In genomic region chr11:109884501-109884900, GRCh38 we compare ENCODE assay signal across 33 cellular contexts.
"Had no signal": no experiment of that assay in that cellular context is flagged by ENCODE, and none has a peak within 500 bp of the region (broad histone marks: within the 10 kb centered on the region; RNA-seq: fewer than 3 reads in every experiment).

No MANE protein-coding gene starts in this region.

- H3K4me3 ChIP-seq: ascending aorta, breast epithelium, cardiac muscle cell, colonic mucosa had no signal

- H3K36me3 Mint-ChIP-seq: activated CD4-positive, alpha-beta memory T cell treated with anti-CD3 and anti-CD28 coated beads for 36 hours; activated CD8-positive, alpha-beta memory T cell treated with anti-CD3 and anti-CD28 coated beads, Interleukin-2, amount 10 ng/mL, durations not matched to agents 7 days and 5 days; activated naive CD4-positive, alpha-beta T cell treated with anti-CD3 and anti-CD28 coated beads, Interleukin-2, amount 50 U/mL, for 24 hours; activated naive CD8-positive, alpha-beta T cell treated with anti-CD3 and anti-CD28 coated beads for 36 hours; brain had no signal

- H3K27me3 ChIP-seq: ascending aorta, breast epithelium, cardiac muscle cell, colonic mucosa had no signal

- H3K4me3 Mint-ChIP-seq: activated CD4-positive, alpha-beta memory T cell treated with anti-CD3 and anti-CD28 coated beads for 36 hours; activated CD4-positive, alpha-beta T cell treated with anti-CD3 and anti-CD28 coated beads for 36 hours; activated CD4-positive, alpha-beta T cell treated with anti-CD3 and anti-CD28 coated beads, Interleukin-2, amount 10 ng/mL, durations not matched to agents 24 days and 14 days; activated CD8-positive, alpha-beta memory T cell treated with anti-CD3 and anti-CD28 coated beads, Interleukin-2, amount 10 ng/mL, durations not matched to agents 7 days and 5 days; activated CD8-positive, alpha-beta T cell treated with anti-CD3 and anti-CD28 coated beads, Interleukin-2, amount 10 ng/mL, durations not matched to agents 7 days and 5 days; activated naive CD4-positive, alpha-beta T cell treated with anti-CD3 and anti-CD28 coated beads for 36 hours; activated naive CD4-positive, alpha-beta T cell treated with anti-CD3 and anti-CD28 coated beads, Interleukin-2, amount 50 U/mL, for 24 hours; activated naive CD8-positive, alpha-beta T cell treated with anti-CD3 and anti-CD28 coated beads for 36 hours; activated naive CD8-positive, alpha-beta T cell treated with anti-CD3 and anti-CD28 coated beads, Interleukin-2, amount 50 U/mL, for 24 hours; activated T-helper 1 cell treated with anti-CD3 and anti-CD28 coated beads, Interleukin-12 subunit alpha, Interleukin-12 subunit beta, Interleukin-2, Interleukin-4 antibody, amounts not matched to agents 30 ng/mL and 10 ng/mL and 1 ng/mL, durations not matched to agents 14 hours and 24 hours and 36 hours; brain; endodermal cell; T-helper 17 cell; T-helper 2 cell treated with Interferon-gamma antibody and Interleukin-4, amounts not matched to agents 5 μg/mL and 100 μg/mL, for 36 hours had no signal

- H3K27ac ChIP-seq: ascending aorta, breast epithelium, cardiac muscle cell, colonic mucosa had no signal

- H3K4me1 ChIP-seq: ascending aorta, breast epithelium, colonic mucosa had no signal

- H3K4me1 Mint-ChIP-seq: activated CD4-positive, alpha-beta T cell treated with anti-CD3 and anti-CD28 coated beads for 36 hours; activated CD4-positive, alpha-beta T cell treated with anti-CD3 and anti-CD28 coated beads, Interleukin-2, amount 10 ng/mL, durations not matched to agents 24 days and 14 days; activated CD8-positive, alpha-beta memory T cell treated with anti-CD3 and anti-CD28 coated beads, Interleukin-2, amount 10 ng/mL, durations not matched to agents 7 days and 5 days; activated naive CD4-positive, alpha-beta T cell treated with anti-CD3 and anti-CD28 coated beads, Interleukin-2, amount 50 U/mL, for 24 hours; activated naive CD8-positive, alpha-beta T cell treated with anti-CD3 and anti-CD28 coated beads for 36 hours; activated naive CD8-positive, alpha-beta T cell treated with anti-CD3 and anti-CD28 coated beads, Interleukin-2, amount 50 U/mL, for 24 hours; T-helper 17 cell had no signal

- H3K9me3 Mint-ChIP-seq: activated CD4-positive, alpha-beta T cell treated with anti-CD3 and anti-CD28 coated beads, Interleukin-2, amount 10 ng/mL, durations not matched to agents 24 days and 14 days; activated naive CD4-positive, alpha-beta T cell treated with anti-CD3 and anti-CD28 coated beads for 36 hours; activated T-helper 1 cell treated with anti-CD3 and anti-CD28 coated beads, Interleukin-12 subunit alpha, Interleukin-12 subunit beta, Interleukin-2, Interleukin-4 antibody, amounts not matched to agents 30 ng/mL and 10 ng/mL and 1 ng/mL, durations not matched to agents 14 hours and 24 hours and 36 hours; activated T-helper 2 cell treated with anti-CD3 and anti-CD28 coated beads, Interferon-gamma antibody, Interleukin-2, Interleukin-4, amounts not matched to agents 10 μg/mL and 5 μg/mL and 100 μg/mL, durations not matched to agents 14 hours and 24 hours and 36 hours; endodermal cell had no signal

- H3K27ac Mint-ChIP-seq: activated CD4-positive, alpha-beta memory T cell treated with anti-CD3 and anti-CD28 coated beads for 36 hours; activated CD4-positive, alpha-beta T cell treated with anti-CD3 and anti-CD28 coated beads for 36 hours; activated CD4-positive, alpha-beta T cell treated with anti-CD3 and anti-CD28 coated beads, Interleukin-2, amount 10 ng/mL, durations not matched to agents 24 days and 14 days; activated CD8-positive, alpha-beta memory T cell treated with anti-CD3 and anti-CD28 coated beads, Interleukin-2, amount 10 ng/mL, durations not matched to agents 7 days and 5 days; activated CD8-positive, alpha-beta T cell treated with anti-CD3 and anti-CD28 coated beads, Interleukin-2, amount 10 ng/mL, durations not matched to agents 7 days and 5 days; activated naive CD4-positive, alpha-beta T cell treated with anti-CD3 and anti-CD28 coated beads for 36 hours; activated naive CD4-positive, alpha-beta T cell treated with anti-CD3 and anti-CD28 coated beads, Interleukin-2, amount 50 U/mL, for 24 hours; activated naive CD8-positive, alpha-beta T cell treated with anti-CD3 and anti-CD28 coated beads for 36 hours; activated naive CD8-positive, alpha-beta T cell treated with anti-CD3 and anti-CD28 coated beads, Interleukin-2, amount 50 U/mL, for 24 hours; activated T-helper 1 cell treated with anti-CD3 and anti-CD28 coated beads, Interleukin-12 subunit alpha, Interleukin-12 subunit beta, Interleukin-2, Interleukin-4 antibody, amounts not matched to agents 30 ng/mL and 10 ng/mL and 1 ng/mL, durations not matched to agents 14 hours and 24 hours and 36 hours; activated T-helper 2 cell treated with anti-CD3 and anti-CD28 coated beads, Interferon-gamma antibody, Interleukin-2, Interleukin-4, amounts not matched to agents 10 μg/mL and 5 μg/mL and 100 μg/mL, durations not matched to agents 14 hours and 24 hours and 36 hours; endodermal cell; T-helper 17 cell; T-helper 2 cell treated with Interferon-gamma antibody and Interleukin-4, amounts not matched to agents 5 μg/mL and 100 μg/mL, for 36 hours had no signal

- H3K27me3 Mint-ChIP-seq: activated CD4-positive, alpha-beta memory T cell treated with anti-CD3 and anti-CD28 coated beads for 36 hours; activated CD4-positive, alpha-beta T cell treated with anti-CD3 and anti-CD28 coated beads, Interleukin-2, amount 10 ng/mL, durations not matched to agents 24 days and 14 days; activated CD8-positive, alpha-beta memory T cell treated with anti-CD3 and anti-CD28 coated beads, Interleukin-2, amount 10 ng/mL, durations not matched to agents 7 days and 5 days; activated naive CD4-positive, alpha-beta T cell treated with anti-CD3 and anti-CD28 coated beads, Interleukin-2, amount 50 U/mL, for 24 hours; activated naive CD8-positive, alpha-beta T cell treated with anti-CD3 and anti-CD28 coated beads for 36 hours; T-helper 17 cell had no signal

- H3K9me3 ChIP-seq: ascending aorta, breast epithelium, colonic mucosa had no signal

- DNase-seq: activated CD4-positive, alpha-beta memory T cell treated with anti-CD3 and anti-CD28 coated beads for 36 hours; activated CD4-positive, alpha-beta T cell treated with anti-CD3 and anti-CD28 coated beads for 36 hours; activated CD4-positive, alpha-beta T cell treated with anti-CD3 and anti-CD28 coated beads, Interleukin-2, amount 10 ng/mL, durations not matched to agents 24 days and 14 days; activated CD4-positive, CD25-positive, alpha-beta regulatory T cell; activated CD4-positive, CD25-positive, alpha-beta regulatory T cell treated with anti-CD3 and anti-CD28 coated beads, Interleukin-2, amount 50 U/mL, for 72 hours; activated CD8-positive, alpha-beta memory T cell treated with anti-CD3 and anti-CD28 coated beads, Interleukin-2, amount 10 ng/mL, durations not matched to agents 7 days and 5 days; activated CD8-positive, alpha-beta memory T cell treated with anti-CD3 and anti-CD28 coated beads, Interleukin-2, amount 50 U/mL, for 4 hours; activated CD8-positive, alpha-beta T cell treated with anti-CD3 and anti-CD28 coated beads, Interleukin-2, amount 10 ng/mL, durations not matched to agents 7 days and 5 days; activated effector memory CD4-positive, alpha-beta T cell treated with anti-CD3 and anti-CD28 coated beads, Interleukin-2, amount 50 U/mL, for 16 hours; activated naive CD4-positive, alpha-beta T cell treated with anti-CD3 and anti-CD28 coated beads for 36 hours; activated naive CD8-positive, alpha-beta T cell treated with anti-CD3 and anti-CD28 coated beads for 36 hours; activated naive CD8-positive, alpha-beta T cell treated with anti-CD3 and anti-CD28 coated beads, Interleukin-2, amount 50 U/mL, for 24 hours; activated T-cell treated with anti-CD3 and anti-CD28 coated beads, Interleukin-2, amount 50 U/mL, for 1 hour; activated T-cell treated with anti-CD3 and anti-CD28 coated beads, Interleukin-2, amount 50 U/mL, for 48 hours; central memory CD4-positive, alpha-beta T cell; cerebellar nuclear complex; colonic mucosa; effector memory CD4-positive, alpha-beta T cell; endodermal cell; foreskin fibroblast; head of caudate nucleus; T-helper 1 cell; T-helper 17 cell; T1000 had no signal

- H3K36me3 ChIP-seq: ascending aorta, breast epithelium, cardiac muscle cell, colonic mucosa had no signal

- ATAC-seq: activated CD4-positive, alpha-beta T cell treated with anti-CD3 and anti-CD28 coated beads for 36 hours; activated CD8-positive, alpha-beta memory T cell treated with anti-CD3 and anti-CD28 coated beads, Interleukin-2, amount 10 ng/mL, durations not matched to agents 7 days and 5 days; activated CD8-positive, alpha-beta T cell treated with anti-CD3 and anti-CD28 coated beads, Interleukin-2, amount 10 ng/mL, durations not matched to agents 7 days and 5 days; activated naive CD8-positive, alpha-beta T cell treated with anti-CD3 and anti-CD28 coated beads, Interleukin-2, amount 50 U/mL, for 24 hours; esophagus mucosa; T-helper 17 cell had no signal
